ENCODE assay signal across 11 cellular contexts in genomic region chr13:109654341-109655205, GRCh38.
DNase-seq lines count a peak whose midpoint lies in the region; ATAC-seq and TF ChIP-seq lines count a peak whose summit lies in the region.
"Had no signal": no experiment of that assay in that cellular context is flagged by ENCODE, and none has a peak within 500 bp of the region (broad histone marks: within the 10 kb centered on the region; RNA-seq: fewer than 3 reads in every experiment).

No MANE protein-coding gene starts in this region.

- no peak overlapping the region for H3K27ac Mint-ChIP-seq in activated CD4-positive, alpha-beta T cell treated with anti-CD3 and anti-CD28 coated beads for 36 hours

- CTCF ChIA-PET in activated CD4-positive, alpha-beta T cell treated with anti-CD3 and anti-CD28 coated beads for 36 hours (lab: Charles Lee): no interaction called here

- H3K4me1 Mint-ChIP-seq in activated CD4-positive, alpha-beta T cell treated with anti-CD3 and anti-CD28 coated beads for 36 hours: peaks cover 4% of the 10 kb centered on the region

- no peaks in the 10 kb centered on the region for H3K27me3 ChIP-seq in BLaER1 treated with 17β-estradiol and CSF1 and Interleukin-3, amounts not matched to agents 10 nM and 100 nM
- peaks cover 0 to 33% (median 5%) of the 10 kb centered on the region in 9 donors for H3K27me3 ChIP-seq in heart left ventricle
- H3K27me3 ChIP-seq: vagina had no signal

- peaks cover 43 to 89% (median 81%) of the 10 kb centered on the region in 10 experiments for H3K4me1 ChIP-seq in BLaER1 treated with 17β-estradiol and CSF1 and Interleukin-3, amounts not matched to agents 10 nM and 100 nM
- H3K4me1 ChIP-seq in heart left ventricle: peaks cover 0 to 59% (median 12%) of the 10 kb centered on the region in 12 donors

- POLR2A ChIA-PET in activated CD4-positive, alpha-beta T cell treated with anti-CD3 and anti-CD28 coated beads for 36 hours (lab: Charles Lee): no interaction called here

- intact Hi-C loops in heart left ventricle (cut with DNase I): no loop called here
- intact Hi-C loops in activated CD4-positive, alpha-beta T cell treated with anti-CD3 and anti-CD28 coated beads for 36 hours (cut with DNase I, micrococcal nuclease): no loop called here

- no peaks in the 10 kb centered on the region for H3K9me3 Mint-ChIP-seq in activated CD4-positive, alpha-beta T cell treated with anti-CD3 and anti-CD28 coated beads for 36 hours (ENCODE audit: low read depth)
- H3K9me3 Mint-ChIP-seq: nephron had no signal

- H3K9ac ChIP-seq in BLaER1 treated with 17β-estradiol and CSF1 and Interleukin-3, amounts not matched to agents 10 nM and 100 nM: peak overlapping the region in 10 of 11 experiments; percentile 10 to 74 (median 64); a peak in 20 of 22 replicates

- TF ChIP-seq CTCF in heart left ventricle (IDR thresholded peaks at IDR 0.05) (no peak), omental fat pad (IDR thresholded peaks at IDR 0.05) (no peak)

- ATAC-seq in SK-N-SH treated with all-trans-retinoic acid at 6 μM for 48 hours (peak; percentile 22; the same call in 2 of the 3 replicates), heart left ventricle (peak; percentile 71 to 83 (median 81)), omental fat pad (ENCODE audit: low FRiP score) (peak; percentile 58), GM18870 (IDR thresholded peaks at IDR 0.05; ENCODE audit: unreplicated experiment) (no peak)
- no peak for ATAC-seq in activated CD4-positive, alpha-beta T cell treated with anti-CD3 and anti-CD28 coated beads for 36 hours

- no peaks in the 10 kb centered on the region for H3K36me3 Mint-ChIP-seq in activated CD4-positive, alpha-beta T cell treated with anti-CD3 and anti-CD28 coated beads for 36 hours (ENCODE audit: low read depth)

- no peak overlapping the region for H3K4me3 Mint-ChIP-seq in activated CD4-positive, alpha-beta T cell treated with anti-CD3 and anti-CD28 coated beads for 36 hours
- H3K4me3 Mint-ChIP-seq: nephron had no signal

- H3K4me2 ChIP-seq in BLaER1 treated with 17β-estradiol and CSF1 and Interleukin-3, amounts not matched to agents 10 nM and 100 nM: peak overlapping the region; percentile 67 to 90 (median 87)

- TF ChIP-seq POLR2A in heart left ventricle (IDR thresholded peaks at IDR 0.05): no peak

- whole genome bisulfite sequencing in heart left ventricle, 4 donors: 63 to 71% (median 67%) methylated on average over 17 of the region's 17 CpGs

- H4K20me1 ChIP-seq in BLaER1 treated with 17β-estradiol and CSF1 and Interleukin-3, amounts not matched to agents 10 nM and 100 nM: no peaks in the 10 kb centered on the region

- peaks cover 0 to 28% (median 8%) of the 10 kb centered on the region in 11 experiments; a peak in 13 of 22 replicates for H3K9me3 ChIP-seq in BLaER1 treated with 17β-estradiol and CSF1 and Interleukin-3, amounts not matched to agents 10 nM and 100 nM (replicated peaks in 1 of 11)
- peaks cover 0 to 4% (median 0%) of the 10 kb centered on the region in 12 donors for H3K9me3 ChIP-seq in heart left ventricle
- H3K9me3 ChIP-seq: vagina had no signal

- H3K4me3 ChIP-seq in BLaER1 treated with 17β-estradiol and CSF1 and Interleukin-3, amounts not matched to agents 10 nM and 100 nM: peak overlapping the region in 6 of 10 experiments; percentile 5 to 38 (median 22); a peak in 5 of 20 replicates
- no peak overlapping the region for H3K4me3 ChIP-seq in heart left ventricle
- H3K4me3 ChIP-seq: vagina had no signal

- peaks cover 12% of the 10 kb centered on the region for H3K27me3 Mint-ChIP-seq in activated CD4-positive, alpha-beta T cell treated with anti-CD3 and anti-CD28 coated beads for 36 hours

- H3K36me3 ChIP-seq in BLaER1 treated with 17β-estradiol and CSF1 and Interleukin-3, amounts not matched to agents 10 nM and 100 nM: peaks cover 0 to 10% (median 0%) of the 10 kb centered on the region in 11 experiments; a peak in 2 of 22 replicates
- no peaks in the 10 kb centered on the region for H3K36me3 ChIP-seq in heart left ventricle
- H3K36me3 ChIP-seq: vagina had no signal

- DNase-seq in heart left ventricle (no peak), omental fat pad (ENCODE audit: low spot score) (no peak), D341Med (ENCODE audit: low spot score) (no peak), NCI-H1105 treated with DMSO at 0.1 percent for 48 hours (lab: John Stamatoyannopoulos, UW) (no peak)
- DNase-seq in activated CD4-positive, alpha-beta T cell treated with anti-CD3 and anti-CD28 coated beads for 36 hours: no peak
- DNase-seq: NCI-H524 treated with DMSO at 0.1 percent for 48 hours had no signal

- H3K27ac ChIP-seq in BLaER1 treated with 17β-estradiol and CSF1 and Interleukin-3, amounts not matched to agents 10 nM and 100 nM: peak overlapping the region; percentile 54 to 91 (median 80)
- H3K27ac ChIP-seq in heart left ventricle: peak overlapping the region in 9 of 12 donors; percentile 0 to 89 (median 49)
- H3K27ac ChIP-seq: vagina had no signal

TF ChIP-seq in SK-N-SH treated with all-trans-retinoic acid at 6 μM for 48 hours, 23 proteins besides CTCF, POLR2A, EP300 and RAD21:
- no peak for TF ChIP-seq PPARA (CRISPR knock-in tag; IDR thresholded peaks at IDR 0.05; ENCODE audit: borderline replicate concordance)
- TF ChIP-seq PATZ1 (CRISPR knock-in tag; IDR thresholded peaks at IDR 0.05; ENCODE audit: borderline replicate concordance): no peak
- TF ChIP-seq POU6F1 (CRISPR knock-in tag; IDR thresholded peaks at IDR 0.05; ENCODE audit: borderline replicate concordance, low read depth): no peak
- no peak for TF ChIP-seq ZC3H10 (CRISPR knock-in tag; IDR thresholded peaks at IDR 0.05)
- TF ChIP-seq ZNF70 (CRISPR knock-in tag; IDR thresholded peaks at IDR 0.05): no peak
- no peak for TF ChIP-seq CSRNP3 (CRISPR knock-in tag; IDR thresholded peaks at IDR 0.05)
- no peak for TF ChIP-seq ESRRG (CRISPR knock-in tag; IDR thresholded peaks at IDR 0.05)
- TF ChIP-seq, protein P1, sequence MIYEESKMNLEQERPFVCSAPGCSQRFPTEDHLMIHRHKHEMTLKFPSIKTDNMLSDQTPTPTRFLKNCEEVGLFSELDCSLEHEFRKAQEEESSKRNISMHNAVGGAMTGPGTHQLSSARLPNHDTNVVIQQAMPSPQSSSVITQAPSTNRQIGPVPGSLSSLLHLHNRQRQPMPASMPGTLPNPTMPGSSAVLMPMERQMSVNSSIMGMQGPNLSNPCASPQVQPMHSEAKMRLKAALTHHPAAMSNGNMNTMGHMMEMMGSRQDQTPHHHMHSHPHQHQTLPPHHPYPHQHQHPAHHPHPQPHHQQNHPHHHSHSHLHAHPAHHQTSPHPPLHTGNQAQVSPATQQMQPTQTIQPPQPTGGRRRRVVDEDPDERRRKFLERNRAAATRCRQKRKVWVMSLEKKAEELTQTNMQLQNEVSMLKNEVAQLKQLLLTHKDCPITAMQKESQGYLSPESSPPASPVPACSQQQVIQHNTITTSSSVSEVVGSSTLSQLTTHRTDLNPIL (CRISPR knock-in tag; IDR thresholded peaks at IDR 0.05; ENCODE audit: low read depth): no peak
- no peak for TF ChIP-seq TOX (CRISPR knock-in tag; IDR thresholded peaks at IDR 0.05; ENCODE audit: borderline replicate concordance)
- no peak for TF ChIP-seq ZFP30 (CRISPR knock-in tag; IDR thresholded peaks at IDR 0.05)
- TF ChIP-seq CSDC2 (CRISPR knock-in tag; IDR thresholded peaks at IDR 0.05): no peak
- no peak for TF ChIP-seq GLIS3 (CRISPR knock-in tag; IDR thresholded peaks at IDR 0.05)
- no peak for TF ChIP-seq BACH2 (CRISPR knock-in tag; IDR thresholded peaks at IDR 0.05; ENCODE audit: borderline replicate concordance)
- no peak for TF ChIP-seq ARNTL (CRISPR knock-in tag; IDR thresholded peaks at IDR 0.05; ENCODE audit: borderline replicate concordance, low read depth)
- no peak for TF ChIP-seq OSR1 (CRISPR knock-in tag; IDR thresholded peaks at IDR 0.05)
- no peak for TF ChIP-seq SNAI2 (CRISPR knock-in tag; IDR thresholded peaks at IDR 0.05)

Comparison
In these comparisons a context has a peak if more than half of its experiments do, and no peak if none do; other contexts are left out.
1. H3K4me3 ChIP-seq: peak in BLaER1 treated with 17β-estradiol and CSF1 and Interleukin-3, amounts not matched to agents 10 nM and 100 nM (6 of 10); none in heart left ventricle (0 of 12).
2. ATAC-seq: peak in SK-N-SH treated with all-trans-retinoic acid at 6 μM for 48 hours (single experiment), heart left ventricle (4 of 4) and omental fat pad (single experiment); none in GM18870 (single experiment) and activated CD4-positive, alpha-beta T cell treated with anti-CD3 and anti-CD28 coated beads for 36 hours (single experiment).